Comparison of ENCODE assay signal across 1 cellular context in the genomic region with DNA sequence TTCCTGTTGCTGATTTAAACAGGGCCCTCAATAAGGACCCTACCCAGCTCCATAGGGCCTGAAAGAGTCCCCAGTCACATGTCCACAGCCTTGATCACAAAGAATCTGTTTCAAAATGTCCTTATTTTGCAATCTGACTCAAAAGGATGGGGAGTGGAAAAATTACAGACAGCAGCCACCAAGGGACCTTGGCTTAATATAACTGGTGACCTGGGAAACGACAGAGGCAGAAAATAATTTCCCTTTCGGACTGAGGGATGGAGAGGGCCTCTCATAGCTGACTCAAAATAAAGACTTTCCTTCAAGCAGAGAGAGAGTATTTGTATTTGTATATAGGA.
TF ChIP-seq lines count a peak whose summit lies in the region.

No MANE protein-coding gene starts in this region.

TF ChIP-seq in IMR-90, 13 proteins besides CTCF, POLR2A, EP300 and RAD21:
- TF ChIP-seq FOS (IDR thresholded peaks at IDR 0.05; ENCODE audit: low read depth, low read length) (no peak), CEBPB (IDR thresholded peaks at IDR 0.05; ENCODE audit: low read depth, low read length) (peak; percentile 4; the same call in 1 of the 2 replicates), MAFK (IDR thresholded peaks at IDR 0.05; ENCODE audit: low read depth, low read length) (no peak)
